ENCODE assay signal across 12 cellular contexts in the genomic region with DNA sequence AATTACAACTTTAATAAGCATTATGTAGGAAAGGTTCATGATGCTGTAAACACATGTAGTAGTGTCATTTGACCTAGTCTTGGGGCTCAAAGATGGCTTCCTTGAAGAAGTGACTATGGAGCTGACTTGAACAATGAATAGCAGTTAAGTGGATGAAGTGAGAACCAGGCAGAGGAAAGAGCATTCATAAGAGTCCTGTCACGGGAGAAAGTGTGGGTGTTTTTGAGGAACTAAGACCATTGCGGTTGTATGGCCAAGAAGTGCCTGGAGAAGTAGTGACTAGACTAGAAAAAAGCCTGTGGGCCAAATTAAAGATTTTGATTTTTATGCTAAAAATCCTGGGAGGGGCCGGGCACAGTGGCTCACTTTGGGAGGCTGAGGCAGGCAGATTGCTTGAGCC. TPM values are rescaled to one million over a fixed set of nuclear protein-coding genes. Genes with fewer than 3 reads are reported as not detected.
DNase-seq lines count a peak whose midpoint lies in the region; ATAC-seq, FAIRE-seq and TF ChIP-seq lines count a peak whose summit lies in the region.
"Had no signal": no experiment of that assay in that cellular context is flagged by ENCODE, and none has a peak within 500 bp of the region (broad histone marks: within the 10 kb centered on the region; RNA-seq: fewer than 3 reads in every experiment).

No MANE protein-coding gene starts in this region.

- H3K27ac ChIP-seq in OCI-LY7 (ENCODE audit: low read depth, low read length, poor library complexity, severe bottlenecking) (no peak overlapping the region), foreskin keratinocyte (no peak overlapping the region)
- H3K27ac ChIP-seq: SJSA1 had no signal

- no peak overlapping the region for H3K4me3 ChIP-seq in OCI-LY7 (ENCODE audit: low read depth, low read length, poor library complexity, severe bottlenecking)
- H3K4me3 ChIP-seq: SJSA1 had no signal

- no peaks in the 10 kb centered on the region for H3K27me3 ChIP-seq in foreskin keratinocyte
- H3K27me3 ChIP-seq: SJSA1 had no signal

- peak; percentile 88 for FAIRE-seq in GM19239 (lab: Jason Lieb, UNC)
- FAIRE-seq: islet of Langerhans had no signal

- H2AFZ ChIP-seq in OCI-LY7 (ENCODE audit: low read length) = no peak overlapping the region

- no peaks in the 10 kb centered on the region for H4K20me1 ChIP-seq in OCI-LY7 (ENCODE audit: insufficient read depth, low read length)

- no peaks in the 10 kb centered on the region for H3K79me2 ChIP-seq in OCI-LY7 (ENCODE audit: insufficient read depth, low read depth, low read length)

- no peak overlapping the region for H3K4me2 ChIP-seq in OCI-LY7 (ENCODE audit: low read length)

- no peaks in the 10 kb centered on the region for H3K9me2 ChIP-seq in OCI-LY7 (ENCODE audit: insufficient read depth, low read length)

- intact Hi-C loops in OCI-LY7 (cut with micrococcal nuclease; ENCODE audit: unreplicated experiment) = no loop called here

- TF ChIP-seq CTCF in OCI-LY7 (conservative IDR thresholded peaks at IDR 0.05; ENCODE audit: low read length) = no peak
- TF ChIP-seq CTCF in foreskin keratinocyte (conservative IDR thresholded peaks at IDR 0.05) = no peak

- no TSS peak for BruUV-seq in OCI-LY7 (replicated peaks; lab: Mats Ljungman, UMichigan)

- DNase-seq in AML-193 (lab: John Stamatoyannopoulos, UW) (peak; percentile 45 to 61), GM19239 (ENCODE audit: insufficient read length, low spot score) (no peak), OCI-LY7 (ENCODE audit: low spot score) (peak; percentile 49), activated T-cell treated with anti-CD3 and anti-CD28 coated beads for 4 hours (no peak), DMS153 (lab: John Stamatoyannopoulos, UW) (no peak), foreskin keratinocyte (no peak), NCI-H748 treated with DMSO at 0.1 percent for 48 hours (lab: John Stamatoyannopoulos, UW) (no peak)
- DNase-seq: effector CD8-positive, alpha-beta T cell; NCI-H1092 had no signal

- H3K36me3 ChIP-seq in OCI-LY7 (ENCODE audit: insufficient read depth, low read length) = peaks cover 21% of the 10 kb centered on the region

- POLR2A ChIA-PET in OCI-LY7 (lab: Charles Lee) = no interaction called here

- CTCF ChIA-PET in OCI-LY7 (lab: Charles Lee; ENCODE audit: unreplicated experiment) = no interaction called here

- H3K4me1 ChIP-seq in OCI-LY7 (ENCODE audit: insufficient read depth, low read length, poor library complexity, severe bottlenecking) (peaks cover 15% of the 10 kb centered on the region), foreskin keratinocyte (no peaks in the 10 kb centered on the region)
- H3K4me1 ChIP-seq: SJSA1 had no signal

- H3K9me3 ChIP-seq in OCI-LY7 (ENCODE audit: low read length) = no peaks in the 10 kb centered on the region
- H3K9me3 ChIP-seq: SJSA1 had no signal

- ATAC-seq in HG02943 (IDR thresholded peaks at IDR 0.05; ENCODE audit: low read depth, unreplicated experiment) (peak; percentile 64), foreskin keratinocyte (no peak)

RNA-seq across cellular contexts. Expression of gene IL18BP, which starts 7.2 kb away (rescaled TPM):
- 4.2 and 5.7 TPM in 2 replicates for total RNA-seq in OCI-LY7 (2014; rRNA removed; shearing (Covaris generic))
- total RNA-seq in OCI-LY7 (2022) (10.3 and 12.4 TPM in 2 replicates), foreskin keratinocyte (1.4 and 1.7 TPM in 2 replicates)
- 0.74 and 0.89 TPM in 2 replicates for polyA plus RNA-seq in foreskin keratinocyte

Comparison
In these comparisons a context has a peak if more than half of its experiments do, and no peak if none do; other contexts are left out.
1. DNase-seq: peak in AML-193 (2 of 2) and OCI-LY7 (single experiment); none in GM19239 (single experiment), activated T-cell treated with anti-CD3 and anti-CD28 coated beads for 4 hours (single experiment), DMS153 (single experiment), foreskin keratinocyte (0 of 2) and NCI-H748 treated with DMSO at 0.1 percent for 48 hours (single experiment).